In genomic region chr6:167956983-167957492, GRCh38 we compare ENCODE assay signal across 1 cellular context.
A peak's percentile ranks its signal among the peaks of the same experiment; 100 is the strongest.
TF ChIP-seq lines count a peak whose summit lies in the region.

No MANE protein-coding gene starts in this region.

TF ChIP-seq in HepG2, 621 proteins besides CTCF, POLR2A, EP300 and RAD21 (continued from another document and continues in another):
- TF ChIP-seq KDM2A (CRISPR knock-in tag; IDR thresholded peaks at IDR 0.05; ENCODE audit: borderline replicate concordance, low read depth), result 0 out of 2 replicates have a peak, but pooled peaks have one; percentile 17
- TF ChIP-seq, protein P1, sequence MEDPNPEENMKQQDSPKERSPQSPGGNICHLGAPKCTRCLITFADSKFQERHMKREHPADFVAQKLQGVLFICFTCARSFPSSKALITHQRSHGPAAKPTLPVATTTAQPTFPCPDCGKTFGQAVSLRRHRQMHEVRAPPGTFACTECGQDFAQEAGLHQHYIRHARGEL (CRISPR knock-in tag; IDR thresholded peaks at IDR 0.05), result no peak
- TF ChIP-seq ZNF333 (CRISPR knock-in tag; IDR thresholded peaks at IDR 0.05; ENCODE audit: borderline replicate concordance), result no peak
- TF ChIP-seq, protein P2, sequence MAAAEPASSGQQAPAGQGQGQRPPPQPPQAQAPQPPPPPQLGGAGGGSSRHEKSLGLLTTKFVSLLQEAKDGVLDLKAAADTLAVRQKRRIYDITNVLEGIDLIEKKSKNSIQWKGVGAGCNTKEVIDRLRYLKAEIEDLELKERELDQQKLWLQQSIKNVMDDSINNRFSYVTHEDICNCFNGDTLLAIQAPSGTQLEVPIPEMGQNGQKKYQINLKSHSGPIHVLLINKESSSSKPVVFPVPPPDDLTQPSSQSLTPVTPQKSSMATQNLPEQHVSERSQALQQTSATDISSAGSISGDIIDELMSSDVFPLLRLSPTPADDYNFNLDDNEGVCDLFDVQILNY (CRISPR knock-in tag; conservative IDR thresholded peaks at IDR 0.05), result no peak
- no peak for TF ChIP-seq ESRRA (CRISPR knock-in tag; IDR thresholded peaks at IDR 0.05; ENCODE audit: low read depth)
- TF ChIP-seq RBM22 (optimal IDR thresholded peaks at IDR 0.05; ENCODE audit: low read length), result no peak
- peak; percentile 90 for TF ChIP-seq PPARG (CRISPR knock-in tag; conservative IDR thresholded peaks at IDR 0.05)
- no peak for TF ChIP-seq HES4 (CRISPR knock-in tag; IDR thresholded peaks at IDR 0.05; ENCODE audit: borderline replicate concordance)
- TF ChIP-seq JARID2 (CRISPR knock-in tag; IDR thresholded peaks at IDR 0.05; ENCODE audit: insufficient replicate concordance), result no peak
- no peak for TF ChIP-seq ZNF292 (CRISPR knock-in tag; IDR thresholded peaks at IDR 0.05; ENCODE audit: borderline replicate concordance, low read depth)
- TF ChIP-seq SSRP1 (CRISPR knock-in tag; IDR thresholded peaks at IDR 0.05), result no peak
- TF ChIP-seq HNRNPL (IDR thresholded peaks at IDR 0.05; ENCODE audit: low read depth, low read length), result no peak
- TF ChIP-seq SMAD1 (CRISPR knock-in tag; IDR thresholded peaks at IDR 0.05; ENCODE audit: borderline replicate concordance, low read depth), result no peak
- TF ChIP-seq, protein P3, sequence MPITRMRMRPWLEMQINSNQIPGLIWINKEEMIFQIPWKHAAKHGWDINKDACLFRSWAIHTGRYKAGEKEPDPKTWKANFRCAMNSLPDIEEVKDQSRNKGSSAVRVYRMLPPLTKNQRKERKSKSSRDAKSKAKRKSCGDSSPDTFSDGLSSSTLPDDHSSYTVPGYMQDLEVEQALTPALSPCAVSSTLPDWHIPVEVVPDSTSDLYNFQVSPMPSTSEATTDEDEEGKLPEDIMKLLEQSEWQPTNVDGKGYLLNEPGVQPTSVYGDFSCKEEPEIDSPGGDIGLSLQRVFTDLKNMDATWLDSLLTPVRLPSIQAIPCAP (CRISPR knock-in tag; IDR thresholded peaks at IDR 0.05; ENCODE audit: low read depth), result no peak
- no peak for TF ChIP-seq PHF8 (CRISPR knock-in tag; IDR thresholded peaks at IDR 0.05)
- TF ChIP-seq ZNF7 (CRISPR knock-in tag; IDR thresholded peaks at IDR 0.05), result no peak
- no peak for TF ChIP-seq ZNF205 (CRISPR knock-in tag; IDR thresholded peaks at IDR 0.05)
- peak; percentile 94 for TF ChIP-seq FOSL2 (CRISPR knock-in tag; IDR thresholded peaks at IDR 0.05)
- TF ChIP-seq ZNF644 (CRISPR knock-in tag; IDR thresholded peaks at IDR 0.05; ENCODE audit: low read depth), result peak; percentile 86
- peak; percentile 22 for TF ChIP-seq XRCC5 (optimal IDR thresholded peaks at IDR 0.05; ENCODE audit: low read length)
- TF ChIP-seq SRSF4 (IDR thresholded peaks at IDR 0.05; ENCODE audit: low read depth, low read length, poor library complexity, severe bottlenecking), result no peak
- TF ChIP-seq NAIF1 (CRISPR knock-in tag; IDR thresholded peaks at IDR 0.05; ENCODE audit: borderline replicate concordance), result no peak
- TF ChIP-seq FOXP1 (IDR thresholded peaks at IDR 0.05), result no peak
- TF ChIP-seq FOXP1 (CRISPR knock-in tag; IDR thresholded peaks at IDR 0.05), result peak; percentile 48; the same call in 1 of the 2 replicates
- TF ChIP-seq, protein P4, sequence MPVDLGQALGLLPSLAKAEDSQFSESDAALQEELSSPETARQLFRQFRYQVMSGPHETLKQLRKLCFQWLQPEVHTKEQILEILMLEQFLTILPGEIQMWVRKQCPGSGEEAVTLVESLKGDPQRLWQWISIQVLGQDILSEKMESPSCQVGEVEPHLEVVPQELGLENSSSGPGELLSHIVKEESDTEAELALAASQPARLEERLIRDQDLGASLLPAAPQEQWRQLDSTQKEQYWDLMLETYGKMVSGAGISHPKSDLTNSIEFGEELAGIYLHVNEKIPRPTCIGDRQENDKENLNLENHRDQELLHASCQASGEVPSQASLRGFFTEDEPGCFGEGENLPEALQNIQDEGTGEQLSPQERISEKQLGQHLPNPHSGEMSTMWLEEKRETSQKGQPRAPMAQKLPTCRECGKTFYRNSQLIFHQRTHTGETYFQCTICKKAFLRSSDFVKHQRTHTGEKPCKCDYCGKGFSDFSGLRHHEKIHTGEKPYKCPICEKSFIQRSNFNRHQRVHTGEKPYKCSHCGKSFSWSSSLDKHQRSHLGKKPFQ (CRISPR knock-in tag; IDR thresholded peaks at IDR 0.05; ENCODE audit: insufficient replicate concordance), result no peak
- peak; percentile 67 for TF ChIP-seq POGZ (CRISPR knock-in tag; IDR thresholded peaks at IDR 0.05)
- no peak for TF ChIP-seq HOXA9 (CRISPR knock-in tag; IDR thresholded peaks at IDR 0.05; ENCODE audit: borderline replicate concordance)
- no peak for TF ChIP-seq SAFB2 (CRISPR knock-in tag; IDR thresholded peaks at IDR 0.05; ENCODE audit: borderline replicate concordance, low read depth)
- TF ChIP-seq RARA (CRISPR knock-in tag; IDR thresholded peaks at IDR 0.05), result peak; percentile 73
- TF ChIP-seq, protein P5, sequence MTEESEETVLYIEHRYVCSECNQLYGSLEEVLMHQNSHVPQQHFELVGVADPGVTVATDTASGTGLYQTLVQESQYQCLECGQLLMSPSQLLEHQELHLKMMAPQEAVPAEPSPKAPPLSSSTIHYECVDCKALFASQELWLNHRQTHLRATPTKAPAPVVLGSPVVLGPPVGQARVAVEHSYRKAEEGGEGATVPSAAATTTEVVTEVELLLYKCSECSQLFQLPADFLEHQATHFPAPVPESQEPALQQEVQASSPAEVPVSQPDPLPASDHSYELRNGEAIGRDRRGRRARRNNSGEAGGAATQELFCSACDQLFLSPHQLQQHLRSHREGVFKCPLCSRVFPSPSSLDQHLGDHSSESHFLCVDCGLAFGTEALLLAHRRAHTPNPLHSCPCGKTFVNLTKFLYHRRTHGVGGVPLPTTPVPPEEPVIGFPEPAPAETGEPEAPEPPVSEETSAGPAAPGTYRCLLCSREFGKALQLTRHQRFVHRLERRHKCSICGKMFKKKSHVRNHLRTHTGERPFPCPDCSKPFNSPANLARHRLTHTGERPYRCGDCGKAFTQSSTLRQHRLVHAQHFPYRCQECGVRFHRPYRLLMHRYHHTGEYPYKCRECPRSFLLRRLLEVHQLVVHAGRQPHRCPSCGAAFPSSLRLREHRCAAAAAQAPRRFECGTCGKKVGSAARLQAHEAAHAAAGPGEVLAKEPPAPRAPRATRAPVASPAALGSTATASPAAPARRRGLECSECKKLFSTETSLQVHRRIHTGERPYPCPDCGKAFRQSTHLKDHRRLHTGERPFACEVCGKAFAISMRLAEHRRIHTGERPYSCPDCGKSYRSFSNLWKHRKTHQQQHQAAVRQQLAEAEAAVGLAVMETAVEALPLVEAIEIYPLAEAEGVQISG (CRISPR knock-in tag; IDR thresholded peaks at IDR 0.05), result peak; percentile 16; the same call in 1 of the 2 replicates
- no peak for TF ChIP-seq ZNF878 (CRISPR knock-in tag; IDR thresholded peaks at IDR 0.05)
- TF ChIP-seq MED1 (CRISPR knock-in tag; IDR thresholded peaks at IDR 0.05), result no peak
- TF ChIP-seq DNMT3B (CRISPR knock-in tag; conservative IDR thresholded peaks at IDR 0.05), result no peak
- TF ChIP-seq NRL (CRISPR knock-in tag; IDR thresholded peaks at IDR 0.05; ENCODE audit: borderline replicate concordance), result no peak
- TF ChIP-seq ZNF234 (CRISPR knock-in tag; conservative IDR thresholded peaks at IDR 0.05), result no peak
- TF ChIP-seq MAFG (CRISPR knock-in tag; IDR thresholded peaks at IDR 0.05), result no peak
- TF ChIP-seq NFYB (CRISPR knock-in tag; IDR thresholded peaks at IDR 0.05), result no peak
- TF ChIP-seq JUNB (CRISPR knock-in tag; IDR thresholded peaks at IDR 0.05; ENCODE audit: borderline replicate concordance), result no peak
- TF ChIP-seq ZNF280D (CRISPR knock-in tag; IDR thresholded peaks at IDR 0.05), result no peak
- no peak for TF ChIP-seq KDM1A (CRISPR knock-in tag; IDR thresholded peaks at IDR 0.05)
- no peak for TF ChIP-seq ATF7 (IDR thresholded peaks at IDR 0.05)
- TF ChIP-seq ATF7 (CRISPR knock-in tag; IDR thresholded peaks at IDR 0.05), result no peak
- no peak for TF ChIP-seq MLLT10 (CRISPR knock-in tag; IDR thresholded peaks at IDR 0.05)
- TF ChIP-seq, protein P6, sequence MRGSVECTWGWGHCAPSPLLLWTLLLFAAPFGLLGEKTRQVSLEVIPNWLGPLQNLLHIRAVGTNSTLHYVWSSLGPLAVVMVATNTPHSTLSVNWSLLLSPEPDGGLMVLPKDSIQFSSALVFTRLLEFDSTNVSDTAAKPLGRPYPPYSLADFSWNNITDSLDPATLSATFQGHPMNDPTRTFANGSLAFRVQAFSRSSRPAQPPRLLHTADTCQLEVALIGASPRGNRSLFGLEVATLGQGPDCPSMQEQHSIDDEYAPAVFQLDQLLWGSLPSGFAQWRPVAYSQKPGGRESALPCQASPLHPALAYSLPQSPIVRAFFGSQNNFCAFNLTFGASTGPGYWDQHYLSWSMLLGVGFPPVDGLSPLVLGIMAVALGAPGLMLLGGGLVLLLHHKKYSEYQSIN (CRISPR knock-in tag; IDR thresholded peaks at IDR 0.05; ENCODE audit: borderline replicate concordance), result no peak
- TF ChIP-seq, protein P7, sequence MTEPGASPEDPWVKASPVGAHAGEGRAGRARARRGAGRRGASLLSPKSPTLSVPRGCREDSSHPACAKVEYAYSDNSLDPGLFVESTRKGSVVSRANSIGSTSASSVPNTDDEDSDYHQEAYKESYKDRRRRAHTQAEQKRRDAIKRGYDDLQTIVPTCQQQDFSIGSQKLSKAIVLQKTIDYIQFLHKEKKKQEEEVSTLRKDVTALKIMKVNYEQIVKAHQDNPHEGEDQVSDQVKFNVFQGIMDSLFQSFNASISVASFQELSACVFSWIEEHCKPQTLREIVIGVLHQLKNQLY (CRISPR knock-in tag; IDR thresholded peaks at IDR 0.05), result no peak
- TF ChIP-seq SMC3 (IDR thresholded peaks at IDR 0.05; ENCODE audit: low read length), result no peak
- TF ChIP-seq, protein P8, sequence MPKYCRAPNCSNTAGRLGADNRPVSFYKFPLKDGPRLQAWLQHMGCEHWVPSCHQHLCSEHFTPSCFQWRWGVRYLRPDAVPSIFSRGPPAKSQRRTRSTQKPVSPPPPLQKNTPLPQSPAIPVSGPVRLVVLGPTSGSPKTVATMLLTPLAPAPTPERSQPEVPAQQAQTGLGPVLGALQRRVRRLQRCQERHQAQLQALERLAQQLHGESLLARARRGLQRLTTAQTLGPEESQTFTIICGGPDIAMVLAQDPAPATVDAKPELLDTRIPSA (CRISPR knock-in tag; IDR thresholded peaks at IDR 0.05; ENCODE audit: borderline replicate concordance), result no peak
- TF ChIP-seq TBL1XR1 (IDR thresholded peaks at IDR 0.05; ENCODE audit: borderline replicate concordance, low read length, partially characterized antibody), result no peak
- TF ChIP-seq BCL3 (CRISPR knock-in tag; IDR thresholded peaks at IDR 0.05), result no peak
- peak; percentile 6; the same call in 1 of the 2 replicates for TF ChIP-seq HNF4A (CRISPR knock-in tag; IDR thresholded peaks at IDR 0.05)
- peak; percentile 50; the same call in 1 of the 2 replicates for TF ChIP-seq PHF21A (CRISPR knock-in tag; IDR thresholded peaks at IDR 0.05)
- no peak for TF ChIP-seq CENPT (CRISPR knock-in tag; IDR thresholded peaks at IDR 0.05; ENCODE audit: low read depth)
- TF ChIP-seq U2AF2 (IDR thresholded peaks at IDR 0.05; ENCODE audit: low read depth, low read length), result no peak
- TF ChIP-seq BHLHE40 (IDR thresholded peaks at IDR 0.05; ENCODE audit: low read length), result no peak
- TF ChIP-seq ZNF431 (CRISPR knock-in tag; IDR thresholded peaks at IDR 0.05; ENCODE audit: borderline replicate concordance, low read depth), result no peak
- no peak for TF ChIP-seq ZBTB8A (CRISPR knock-in tag; IDR thresholded peaks at IDR 0.05; ENCODE audit: borderline replicate concordance, low read depth)
- TF ChIP-seq ZNF235 (CRISPR knock-in tag; IDR thresholded peaks at IDR 0.05; ENCODE audit: borderline replicate concordance), result no peak
- TF ChIP-seq KDM5A (IDR thresholded peaks at IDR 0.05; ENCODE audit: borderline replicate concordance, low read length), result no peak
- no peak for TF ChIP-seq ZNF775 (CRISPR knock-in tag; IDR thresholded peaks at IDR 0.05; ENCODE audit: borderline replicate concordance)
- TF ChIP-seq SP5 (CRISPR knock-in tag; IDR thresholded peaks at IDR 0.05; ENCODE audit: borderline replicate concordance, low read depth), result no peak
- no peak for TF ChIP-seq ZNF317 (CRISPR knock-in tag; IDR thresholded peaks at IDR 0.05)
- no peak for TF ChIP-seq ZBTB25 (CRISPR knock-in tag; IDR thresholded peaks at IDR 0.05)
- no peak for TF ChIP-seq YEATS2 (CRISPR knock-in tag; IDR thresholded peaks at IDR 0.05; ENCODE audit: borderline replicate concordance)
